ENCODE assay signal across 9 cellular contexts in genomic region chr10:132939957-132940790, GRCh38. TPM values are rescaled to one million over a fixed set of nuclear protein-coding genes. Genes with fewer than 3 reads are reported as not detected.
DNase-seq lines count a peak whose midpoint lies in the region; ATAC-seq and TF ChIP-seq lines count a peak whose summit lies in the region.
"Had no signal": no experiment of that assay in that cellular context is flagged by ENCODE, and none has a peak within 500 bp of the region (broad histone marks: within the 10 kb centered on the region; RNA-seq: fewer than 3 reads in every experiment).

No MANE protein-coding gene starts in this region.

- no peaks in the 10 kb centered on the region for H3K23me2 ChIP-seq in H9 (ENCODE audit: insufficient read length, low read depth, low read length, poor library complexity, severe bottlenecking)

- no peak overlapping the region for H2BK5ac ChIP-seq in H9 (ENCODE audit: insufficient read length, low read length)

- H3K4me1 Mint-ChIP-seq in H9, result peaks cover 7 to 13% of the 10 kb centered on the region in 2 experiments

- intact Hi-C loops in upper lobe of right lung (cut with DNase I), result no loop called here

- H3K18ac ChIP-seq in H9 (ENCODE audit: insufficient read length, low read depth, low read length), result no peak overlapping the region

- H3K4me3 Mint-ChIP-seq in H9, result peak overlapping the region; percentile 24 to 58; a peak in 4 of 5 replicates
- H3K4me3 Mint-ChIP-seq: activated naive CD8-positive, alpha-beta T cell had no signal

- no peak overlapping the region for H3K23ac ChIP-seq in H9 (ENCODE audit: insufficient read length, low read depth, low read length)

- no peak overlapping the region for H2BK15ac ChIP-seq in H9 (ENCODE audit: low read depth, low read length)

- H3K27ac ChIP-seq in H9 (ENCODE audit: insufficient read length, low read depth, low read length) (no peak overlapping the region), cingulate gyrus (ENCODE audit: low read depth, low read length) (peak overlapping the region; percentile 69), upper lobe of right lung (no peak overlapping the region)

- WGBS in H9 (ENCODE audit: extremely low coverage, insufficient read length, low lambda C conversion rate), result no CpG with 5 or more reads among the region's 24 CpGs

- no peak overlapping the region for H2BK12ac ChIP-seq in H9 (ENCODE audit: insufficient read length, low read depth, low read length)

- no peak overlapping the region for H3K4ac ChIP-seq in H9 (ENCODE audit: low read depth, low read length)

- peak; percentile 76 for ATAC-seq in upper lobe of right lung

- peak; percentile 94 for TF ChIP-seq CTCF in H9 (conservative IDR thresholded peaks at IDR 0.05)
- peak; percentile 68 for TF ChIP-seq CTCF in upper lobe of right lung (IDR thresholded peaks at IDR 0.05)

- H2BK20ac ChIP-seq in H9 (ENCODE audit: low read depth, low read length, poor library complexity, severe bottlenecking), result no peak overlapping the region

- no peaks in the 10 kb centered on the region for H3K36me3 ChIP-seq in upper lobe of right lung

- H3K9me3 ChIP-seq in H9 (ENCODE audit: control insufficient read depth, low read depth, low read length) (no peaks in the 10 kb centered on the region), upper lobe of right lung (no peaks in the 10 kb centered on the region)

- no peaks in the 10 kb centered on the region for H3K79me2 ChIP-seq in H9 (ENCODE audit: insufficient read depth, low read length)

- peak overlapping the region in 1 of 3 experiments; percentile 83; a peak in 1 of 7 replicates for H3K27ac Mint-ChIP-seq in H9
- H3K27ac Mint-ChIP-seq: activated naive CD8-positive, alpha-beta T cell had no signal

- H3K27me3 ChIP-seq in H9 (ENCODE audit: insufficient read depth, low read length) (no peaks in the 10 kb centered on the region), upper lobe of right lung (peaks cover 56% of the 10 kb centered on the region)

- no peak overlapping the region for H3K14ac ChIP-seq in H9 (ENCODE audit: insufficient read depth, low read length)

- H3K4me1 ChIP-seq in H9 (ENCODE audit: insufficient read depth, low read length) (no peaks in the 10 kb centered on the region), upper lobe of right lung (peaks cover 11% of the 10 kb centered on the region)

- no peak overlapping the region for H4K91ac ChIP-seq in H9 (ENCODE audit: insufficient read length, low read depth, low read length)

- H3K4me2 ChIP-seq in H9 (ENCODE audit: insufficient read depth, insufficient read length, low read length), result no peak overlapping the region

- no peak overlapping the region for H3K9ac ChIP-seq in H9 (ENCODE audit: extremely low read depth, insufficient read length, low read length)

- no peak overlapping the region for H4K5ac ChIP-seq in H9 (ENCODE audit: insufficient read length, low read depth, low read length)

- DNase-seq in NCI-H748 (lab: John Stamatoyannopoulos, UW; ENCODE audit: unreplicated experiment), result peak; percentile 43
- DNase-seq in NCI-H748 treated with DMSO at 0.1 percent for 48 hours (lab: John Stamatoyannopoulos, UW), result no peak
- peak; percentile 59 for DNase-seq in H9
- peak; percentile 49 for DNase-seq in RPMI8226
- peak; percentile 54 for DNase-seq in midbrain (lab: John Stamatoyannopoulos, UW)
- DNase-seq in upper lobe of right lung, result peak; percentile 78
- DNase-seq in NCI-H2107 (lab: John Stamatoyannopoulos, UW), result no peak

- H3K79me1 ChIP-seq in H9 (ENCODE audit: insufficient read depth, low read depth, low read length, poor library complexity, severe bottlenecking), result no peaks in the 10 kb centered on the region

- no peaks in the 10 kb centered on the region; a peak in 1 of 7 replicates for H3K36me3 Mint-ChIP-seq in H9 (ENCODE audit: insufficient read depth in 1 of 3, low read depth in 3 of 3)
- H3K36me3 Mint-ChIP-seq: activated naive CD8-positive, alpha-beta T cell had no signal

- no peak overlapping the region for H3K56ac ChIP-seq in H9 (ENCODE audit: insufficient read length, low read depth, low read length)

- H2AK5ac ChIP-seq in H9 (ENCODE audit: insufficient read length, low read length), result no peak overlapping the region

- no peak overlapping the region for H2BK120ac ChIP-seq in H9 (ENCODE audit: low read depth, low read length, poor library complexity, severe bottlenecking)

- H3T11ph ChIP-seq in H9 (ENCODE audit: low read length), result no peak overlapping the region

- no peak overlapping the region for H2AFZ ChIP-seq in H9 (ENCODE audit: low read length)

- peaks cover 17% of the 10 kb centered on the region for H3K27me3 Mint-ChIP-seq in H9 (ENCODE audit: low read depth)

- H3K9me3 Mint-ChIP-seq in H9, result no peaks in the 10 kb centered on the region

- no peak overlapping the region for H3K4me3 ChIP-seq in upper lobe of right lung

- no peak overlapping the region for H4K8ac ChIP-seq in H9 (replicated peaks; ENCODE audit: insufficient read length, low read depth, low read length)

- H4K20me1 ChIP-seq in H9 (ENCODE audit: control insufficient read depth, insufficient read depth, insufficient read length), result no peaks in the 10 kb centered on the region

RNA-seq across cellular contexts. Expression of gene CFAP46, which starts 2.2 kb away (rescaled TPM):
- total RNA-seq in H9 (2021), result 2.9 and 3.1 TPM in 2 replicates
- 0.52 TPM for total RNA-seq in upper lobe of right lung

Comparison
In these comparisons a context has a peak if more than half of its experiments do, and no peak if none do; other contexts are left out.
1. DNase-seq: peak in NCI-H748 (single experiment), H9 (single experiment), RPMI8226 (single experiment), midbrain (single experiment) and upper lobe of right lung (single experiment); none in NCI-H748 treated with DMSO at 0.1 percent for 48 hours (single experiment) and NCI-H2107 (single experiment).